Comparison of ENCODE assay signal across 21 cellular contexts in genomic region chr15:70933411-70933810, GRCh38. TPM values are rescaled to one million over a fixed set of nuclear protein-coding genes. Genes with fewer than 3 reads are reported as not detected.
DNase-seq lines count a peak whose midpoint lies in the region; FAIRE-seq and TF ChIP-seq lines count a peak whose summit lies in the region.
"Had no signal": no experiment of that assay in that cellular context is flagged by ENCODE, and none has a peak within 500 bp of the region (broad histone marks: within the 10 kb centered on the region; RNA-seq: fewer than 3 reads in every experiment).

No MANE protein-coding gene starts in this region.

- H2AFZ ChIP-seq in Loucy (ENCODE audit: low read length), result 0 out of 2 replicates have a peak overlapping the region, but pooled peaks have one; percentile 38

- H3K27ac ChIP-seq in tibial artery, result no peak overlapping the region
- H3K27ac ChIP-seq: 22Rv1; A549; BLaER1 treated with 17β-estradiol and CSF1 and Interleukin-3, amounts not matched to agents 10 nM and 100 nM; C4-2B had no signal

- no peaks in the 10 kb centered on the region for H4K20me1 ChIP-seq in Loucy (ENCODE audit: insufficient read depth, low read length, poor library complexity, severe bottlenecking)
- H4K20me1 ChIP-seq: BLaER1 treated with 17β-estradiol and CSF1 and Interleukin-3, amounts not matched to agents 10 nM and 100 nM had no signal

- no peaks in the 10 kb centered on the region for H3K79me2 ChIP-seq in Loucy (ENCODE audit: insufficient read depth, low read length)

- H3K9ac ChIP-seq in Loucy (ENCODE audit: low read depth, low read length, poor library complexity, severe bottlenecking), result no peak overlapping the region
- H3K9ac ChIP-seq: BLaER1 treated with 17β-estradiol and CSF1 and Interleukin-3, amounts not matched to agents 10 nM and 100 nM had no signal

- H3K9me3 ChIP-seq in Loucy (ENCODE audit: insufficient read depth, low read depth, low read length), result peaks cover 16% of the 10 kb centered on the region; the same call in 1 of the 2 replicates
- H3K9me3 ChIP-seq in tibial artery, result no peaks in the 10 kb centered on the region
- H3K9me3 ChIP-seq: A549; BLaER1 treated with 17β-estradiol and CSF1 and Interleukin-3, amounts not matched to agents 10 nM and 100 nM; Caco-2 had no signal

- in situ Hi-C loops in G401 (cut with HindIII; ENCODE audit: low sequenced_read_pairs), result no loop called here

- intact Hi-C loops in tibial artery (cut with DNase I; ENCODE audit: low total_unique reads), result no loop called here

- H3K4me3 ChIP-seq in Loucy (ENCODE audit: low read length, poor library complexity, severe bottlenecking) (no peak overlapping the region), tibial artery (no peak overlapping the region)
- H3K4me3 ChIP-seq: A549; BLaER1 treated with 17β-estradiol and CSF1 and Interleukin-3, amounts not matched to agents 10 nM and 100 nM had no signal

- DNase-seq in G401 (ENCODE audit: low spot score) (peak; percentile 74), cerebellum (ENCODE audit: low spot score) (peak; percentile 41), urothelium cell line (ENCODE audit: low spot score) (no peak), NCI-H2227 (lab: John Stamatoyannopoulos, UW; ENCODE audit: unreplicated experiment) (no peak), HPDE6-E6E7 (ENCODE audit: extremely low spot score) (no peak), tibial artery (no peak)
- DNase-seq: AML-193; Caco-2; Calu3; CD4-positive, alpha-beta T cell; CD8-positive, alpha-beta T cell; DMS79 treated with DMSO at 0.1 percent for 48 hours; GDM1 had no signal

- H3K9me2 ChIP-seq in Loucy (replicated peaks; ENCODE audit: low read depth, low read length), result no peaks in the 10 kb centered on the region

- peaks cover 6% of the 10 kb centered on the region for H3K4me1 ChIP-seq in Loucy (ENCODE audit: insufficient read depth, low read length, poor library complexity, severe bottlenecking)
- no peaks in the 10 kb centered on the region for H3K4me1 ChIP-seq in tibial artery
- H3K4me1 ChIP-seq: A549, Caco-2 had no signal

- peak; percentile 48 for FAIRE-seq in urothelium cell line (lab: Jason Lieb, UNC)
- FAIRE-seq: A549, D721Med, GM12891, GM19239 had no signal

- TF ChIP-seq CTCF in Loucy (conservative IDR thresholded peaks at IDR 0.05; ENCODE audit: low read length) (no peak), tibial artery (IDR thresholded peaks at IDR 0.05) (no peak)

- no peak overlapping the region for H3K4me2 ChIP-seq in Loucy (ENCODE audit: low read depth, low read length, poor library complexity, severe bottlenecking)
- H3K4me2 ChIP-seq: A549 had no signal

- no peaks in the 10 kb centered on the region for H3K27me3 ChIP-seq in Loucy (ENCODE audit: insufficient read depth, low read length, poor library complexity, severe bottlenecking)
- no peaks in the 10 kb centered on the region for H3K27me3 ChIP-seq in tibial artery
- H3K27me3 ChIP-seq: BLaER1 treated with 17β-estradiol and CSF1 and Interleukin-3, amounts not matched to agents 10 nM and 100 nM had no signal

- H3F3A ChIP-seq in Loucy (ENCODE audit: low read depth), result no peaks in the 10 kb centered on the region

- H3K36me3 ChIP-seq in Loucy (ENCODE audit: insufficient read depth, low read length) (no peaks in the 10 kb centered on the region), tibial artery (no peaks in the 10 kb centered on the region)
- H3K36me3 ChIP-seq: BLaER1 treated with 17β-estradiol and CSF1 and Interleukin-3, amounts not matched to agents 10 nM and 100 nM had no signal

RNA-seq across cellular contexts. Expression of gene LRRC49, which starts 40.8 kb away (rescaled TPM):
- 9.3 and 15.3 TPM in 2 replicates for total RNA-seq in G401 (2014; rRNA removed; shearing (Covaris generic))
- 106 TPM for total RNA-seq in cerebellum
- total RNA-seq: CD8-positive, alpha-beta T cell had no signal

RNA-seq across cellular contexts. Expression of gene THAP10, which starts 41.2 kb away (rescaled TPM):
- total RNA-seq in G401 (2014; rRNA removed; shearing (Covaris generic)), result 6.8 and 7.8 TPM in 2 replicates
- total RNA-seq in cerebellum, result 5.1 TPM
- total RNA-seq: CD4-positive, alpha-beta T cell; CD8-positive, alpha-beta T cell had no signal

Comparison
In these comparisons a context has a peak if more than half of its experiments do, and no peak if none do; other contexts are left out.
1. DNase-seq: peak in G401 (single experiment) and cerebellum (single experiment); none in urothelium cell line (single experiment), NCI-H2227 (single experiment), HPDE6-E6E7 (single experiment) and tibial artery (0 of 2).